14 cellular contexts compared by ENCODE assay signal in genomic region chr3:61111764-61112163, GRCh38.
A peak's percentile ranks its signal among the peaks of the same experiment; 100 is the strongest.
DNase-seq lines count a peak whose midpoint lies in the region; ATAC-seq and TF ChIP-seq lines count a peak whose summit lies in the region.
"Had no signal": no experiment of that assay in that cellular context is flagged by ENCODE, and none has a peak within 500 bp of the region (broad histone marks: within the 10 kb centered on the region; RNA-seq: fewer than 3 reads in every experiment).

No MANE protein-coding gene starts in this region.

- ATAC-seq in activated T-cell treated with anti-CD3 and anti-CD28 coated beads, Interleukin-2, amount 50 U/mL, for 72 hours (replicated peaks in 1 of 2), result peak; percentile 89 to 90
- ATAC-seq in GM21381 (IDR thresholded peaks at IDR 0.05; ENCODE audit: unreplicated experiment) (peak; percentile 53), HG03025 (IDR thresholded peaks at IDR 0.05; ENCODE audit: low FRiP score, unreplicated experiment) (peak; percentile 78), mucosa of descending colon (peak; percentile 36), GM21717 (IDR thresholded peaks at IDR 0.05; ENCODE audit: unreplicated experiment) (no peak)
- ATAC-seq: WTC11 had no signal

- H3K36me3 Mint-ChIP-seq in activated T-cell treated with anti-CD3 and anti-CD28 coated beads, Interleukin-2, amount 50 U/mL, for 72 hours (ENCODE audit: insufficient read depth in 2 of 2), result peaks cover 2% of the 10 kb centered on the region in 2 donors
- H3K36me3 Mint-ChIP-seq: WTC11 had no signal

- peaks cover 31% of the 10 kb centered on the region for H3K4me1 Mint-ChIP-seq in activated T-cell treated with anti-CD3 and anti-CD28 coated beads, Interleukin-2, amount 50 U/mL, for 72 hours (ENCODE audit: low read depth)
- H3K4me1 Mint-ChIP-seq: endodermal cell, WTC11 had no signal

- no peak overlapping the region for H3K27ac Mint-ChIP-seq in activated T-cell treated with anti-CD3 and anti-CD28 coated beads, Interleukin-2, amount 50 U/mL, for 72 hours
- H3K27ac Mint-ChIP-seq: endodermal cell, WTC11 had no signal

- H3K4me3 ChIP-seq in mucosa of descending colon, result no peak overlapping the region
- H3K4me3 ChIP-seq: uterus had no signal

- H3K4me1 ChIP-seq in mucosa of descending colon (ENCODE audit: low read depth), result peaks cover 3% of the 10 kb centered on the region
- H3K4me1 ChIP-seq: uterus had no signal

- peaks cover 6% of the 10 kb centered on the region for H3K27me3 Mint-ChIP-seq in activated T-cell treated with anti-CD3 and anti-CD28 coated beads, Interleukin-2, amount 50 U/mL, for 72 hours (ENCODE audit: low read depth)

- no peak overlapping the region for H3K4me3 Mint-ChIP-seq in activated T-cell treated with anti-CD3 and anti-CD28 coated beads, Interleukin-2, amount 50 U/mL, for 72 hours
- H3K4me3 Mint-ChIP-seq: endodermal cell, WTC11 had no signal

- peak; percentile 29 to 52 for DNase-seq in activated T-cell treated with anti-CD3 and anti-CD28 coated beads, Interleukin-2, amount 50 U/mL, for 72 hours
- DNase-seq in activated T-cell treated with anti-CD3 and anti-CD28 coated beads for 4 hours (no peak), mucosa of descending colon (no peak), glomerular visceral epithelial cell (ENCODE audit: extremely low spot score) (no peak), NCI-H510A (lab: John Stamatoyannopoulos, UW) (no peak)
- DNase-seq: endodermal cell, foreskin melanocyte, NCI-H2107, posterior cingulate gyrus, uterus had no signal

- intact Hi-C loops in mucosa of descending colon (cut with DNase I, micrococcal nuclease), result no loop called here

- H3K9me3 ChIP-seq in mucosa of descending colon, result no peaks in the 10 kb centered on the region
- H3K9me3 ChIP-seq: uterus had no signal

- no peak for TF ChIP-seq CTCF in mucosa of descending colon (IDR thresholded peaks at IDR 0.05)

- H3K9me3 Mint-ChIP-seq in activated T-cell treated with anti-CD3 and anti-CD28 coated beads, Interleukin-2, amount 50 U/mL, for 72 hours, result peaks cover 2% of the 10 kb centered on the region in 2 donors
- H3K9me3 Mint-ChIP-seq: endodermal cell, WTC11 had no signal

- H3K36me3 ChIP-seq in mucosa of descending colon (ENCODE audit: low read depth), result no peaks in the 10 kb centered on the region
- H3K36me3 ChIP-seq: uterus had no signal

Comparison
In these comparisons a context has a peak if more than half of its experiments do, and no peak if none do; other contexts are left out.
1. DNase-seq: peak in activated T-cell treated with anti-CD3 and anti-CD28 coated beads, Interleukin-2, amount 50 U/mL, for 72 hours (2 of 2); none in activated T-cell treated with anti-CD3 and anti-CD28 coated beads for 4 hours (single experiment), mucosa of descending colon (0 of 3), glomerular visceral epithelial cell (single experiment) and NCI-H510A (single experiment).